In the genomic region with DNA sequence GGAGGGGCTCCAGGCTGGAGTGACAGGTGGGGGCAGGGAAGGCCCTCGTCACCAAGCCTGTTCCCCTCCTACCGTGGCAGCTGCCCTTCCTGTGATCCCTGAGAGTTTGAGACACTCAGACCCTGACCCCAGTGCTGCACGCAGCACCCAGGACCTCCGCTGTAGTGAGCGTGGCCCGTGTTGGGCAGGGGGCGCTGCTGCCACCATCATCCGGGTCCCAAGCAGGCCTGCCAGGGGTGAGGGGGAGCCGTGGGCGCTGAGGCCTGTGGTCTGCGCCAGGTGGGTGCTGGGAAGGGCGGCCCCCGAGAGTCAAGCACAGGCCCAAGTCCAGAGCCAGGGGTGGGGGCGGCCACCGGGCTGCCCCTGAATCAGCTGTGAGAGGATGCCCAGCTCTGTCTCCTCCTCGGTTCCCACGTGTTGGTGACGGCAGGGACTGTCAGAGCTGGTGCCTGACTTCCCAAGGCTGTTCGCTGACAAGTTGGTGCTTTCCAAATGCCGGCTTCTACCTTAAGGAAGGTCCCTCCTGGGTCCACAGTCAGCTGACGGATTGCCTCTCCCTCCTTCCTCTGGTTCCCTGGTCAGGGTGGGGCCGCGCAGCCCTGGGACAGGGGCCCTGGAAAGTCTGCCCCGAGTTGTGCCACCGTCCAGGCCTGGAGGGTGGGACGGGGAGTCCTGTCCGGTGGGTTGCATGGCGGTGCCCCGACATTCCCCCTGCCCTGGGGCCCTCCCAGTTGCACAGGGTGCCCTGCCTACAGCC, we compare ENCODE assay signal across 1 cellular context.
TF ChIP-seq lines count a peak whose summit lies in the region.

No MANE protein-coding gene starts in this region.

TF ChIP-seq in GM23338, 12 proteins besides CTCF, POLR2A, EP300 and RAD21 (continued from another document):
- TF ChIP-seq, protein P1, sequence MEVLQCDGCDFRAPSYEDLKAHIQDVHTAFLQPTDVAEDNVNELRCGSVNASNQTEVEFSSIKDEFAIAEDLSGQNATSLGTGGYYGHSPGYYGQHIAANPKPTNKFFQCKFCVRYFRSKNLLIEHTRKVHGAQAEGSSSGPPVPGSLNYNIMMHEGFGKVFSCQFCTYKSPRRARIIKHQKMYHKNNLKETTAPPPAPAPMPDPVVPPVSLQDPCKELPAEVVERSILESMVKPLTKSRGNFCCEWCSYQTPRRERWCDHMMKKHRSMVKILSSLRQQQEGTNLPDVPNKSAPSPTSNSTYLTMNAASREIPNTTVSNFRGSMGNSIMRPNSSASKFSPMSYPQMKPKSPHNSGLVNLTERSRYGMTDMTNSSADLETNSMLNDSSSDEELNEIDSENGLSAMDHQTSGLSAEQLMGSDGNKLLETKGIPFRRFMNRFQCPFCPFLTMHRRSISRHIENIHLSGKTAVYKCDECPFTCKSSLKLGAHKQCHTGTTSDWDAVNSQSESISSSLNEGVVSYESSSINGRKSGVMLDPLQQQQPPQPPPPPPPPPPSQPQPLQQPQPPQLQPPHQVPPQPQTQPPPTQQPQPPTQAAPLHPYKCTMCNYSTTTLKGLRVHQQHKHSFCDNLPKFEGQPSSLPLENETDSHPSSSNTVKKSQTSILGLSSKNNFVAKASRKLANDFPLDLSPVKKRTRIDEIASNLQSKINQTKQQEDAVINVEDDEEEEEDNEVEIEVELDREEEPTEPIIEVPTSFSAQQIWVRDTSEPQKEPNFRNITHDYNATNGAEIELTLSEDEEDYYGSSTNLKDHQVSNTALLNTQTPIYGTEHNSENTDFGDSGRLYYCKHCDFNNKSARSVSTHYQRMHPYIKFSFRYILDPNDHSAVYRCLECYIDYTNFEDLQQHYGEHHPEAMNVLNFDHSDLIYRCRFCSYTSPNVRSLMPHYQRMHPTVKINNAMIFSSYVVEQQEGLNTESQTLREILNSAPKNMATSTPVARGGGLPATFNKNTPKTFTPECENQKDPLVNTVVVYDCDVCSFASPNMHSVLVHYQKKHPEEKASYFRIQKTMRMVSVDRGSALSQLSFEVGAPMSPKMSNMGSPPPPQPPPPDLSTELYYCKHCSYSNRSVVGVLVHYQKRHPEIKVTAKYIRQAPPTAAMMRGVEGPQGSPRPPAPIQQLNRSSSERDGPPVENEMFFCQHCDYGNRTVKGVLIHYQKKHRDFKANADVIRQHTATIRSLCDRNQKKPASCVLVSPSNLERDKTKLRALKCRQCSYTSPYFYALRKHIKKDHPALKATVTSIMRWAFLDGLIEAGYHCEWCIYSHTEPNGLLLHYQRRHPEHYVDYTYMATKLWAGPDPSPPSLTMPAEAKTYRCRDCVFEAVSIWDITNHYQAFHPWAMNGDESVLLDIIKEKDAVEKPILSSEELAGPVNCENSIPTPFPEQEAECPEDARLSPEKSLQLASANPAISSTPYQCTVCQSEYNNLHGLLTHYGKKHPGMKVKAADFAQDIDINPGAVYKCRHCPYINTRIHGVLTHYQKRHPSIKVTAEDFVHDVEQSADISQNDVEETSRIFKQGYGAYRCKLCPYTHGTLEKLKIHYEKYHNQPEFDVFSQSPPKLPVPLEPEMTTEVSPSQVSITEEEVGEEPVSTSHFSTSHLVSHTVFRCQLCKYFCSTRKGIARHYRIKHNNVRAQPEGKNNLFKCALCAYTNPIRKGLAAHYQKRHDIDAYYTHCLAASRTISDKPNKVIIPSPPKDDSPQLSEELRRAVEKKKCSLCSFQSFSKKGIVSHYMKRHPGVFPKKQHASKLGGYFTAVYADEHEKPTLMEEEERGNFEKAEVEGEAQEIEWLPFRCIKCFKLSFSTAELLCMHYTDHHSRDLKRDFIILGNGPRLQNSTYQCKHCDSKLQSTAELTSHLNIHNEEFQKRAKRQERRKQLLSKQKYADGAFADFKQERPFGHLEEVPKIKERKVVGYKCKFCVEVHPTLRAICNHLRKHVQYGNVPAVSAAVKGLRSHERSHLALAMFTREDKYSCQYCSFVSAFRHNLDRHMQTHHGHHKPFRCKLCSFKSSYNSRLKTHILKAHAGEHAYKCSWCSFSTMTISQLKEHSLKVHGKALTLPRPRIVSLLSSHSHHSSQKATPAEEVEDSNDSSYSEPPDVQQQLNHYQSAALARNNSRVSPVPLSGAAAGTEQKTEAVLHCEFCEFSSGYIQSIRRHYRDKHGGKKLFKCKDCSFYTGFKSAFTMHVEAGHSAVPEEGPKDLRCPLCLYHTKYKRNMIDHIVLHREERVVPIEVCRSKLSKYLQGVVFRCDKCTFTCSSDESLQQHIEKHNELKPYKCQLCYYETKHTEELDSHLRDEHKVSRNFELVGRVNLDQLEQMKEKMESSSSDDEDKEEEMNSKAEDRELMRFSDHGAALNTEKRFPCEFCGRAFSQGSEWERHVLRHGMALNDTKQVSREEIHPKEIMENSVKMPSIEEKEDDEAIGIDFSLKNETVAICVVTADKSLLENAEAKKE (CRISPR knock-in tag; IDR thresholded peaks at IDR 0.05) = no peak
- no peak for TF ChIP-seq EZH2phosphoT487 (IDR thresholded peaks at IDR 0.05; ENCODE audit: unreplicated experiment)
- TF ChIP-seq CREB1 (CRISPR knock-in tag; IDR thresholded peaks at IDR 0.05; ENCODE audit: low read depth) = no peak
